In genomic region chr6:52575490-52575868, GRCh38 we compare ENCODE assay signal across 1 cellular context.
TF ChIP-seq lines count a peak whose summit lies in the region.

No MANE protein-coding gene starts in this region.

TF ChIP-seq in GM23338, 12 proteins besides CTCF, POLR2A, EP300 and RAD21 (continued from another document):
- no peak for TF ChIP-seq ZNF462 (CRISPR knock-in tag; IDR thresholded peaks at IDR 0.05)
- TF ChIP-seq ZNF114 (CRISPR knock-in tag; IDR thresholded peaks at IDR 0.05): no peak
- TF ChIP-seq ETS1 (IDR thresholded peaks at IDR 0.05): no peak
- no peak for TF ChIP-seq ZNF331 (CRISPR knock-in tag; IDR thresholded peaks at IDR 0.05; ENCODE audit: low read depth)
- no peak for TF ChIP-seq EZH2phosphoT487 (IDR thresholded peaks at IDR 0.05; ENCODE audit: unreplicated experiment)
- no peak for TF ChIP-seq STAT1 (IDR thresholded peaks at IDR 0.05; ENCODE audit: unreplicated experiment)
- no peak for TF ChIP-seq JUNB (IDR thresholded peaks at IDR 0.05; ENCODE audit: unreplicated experiment)
